In the genomic region with DNA sequence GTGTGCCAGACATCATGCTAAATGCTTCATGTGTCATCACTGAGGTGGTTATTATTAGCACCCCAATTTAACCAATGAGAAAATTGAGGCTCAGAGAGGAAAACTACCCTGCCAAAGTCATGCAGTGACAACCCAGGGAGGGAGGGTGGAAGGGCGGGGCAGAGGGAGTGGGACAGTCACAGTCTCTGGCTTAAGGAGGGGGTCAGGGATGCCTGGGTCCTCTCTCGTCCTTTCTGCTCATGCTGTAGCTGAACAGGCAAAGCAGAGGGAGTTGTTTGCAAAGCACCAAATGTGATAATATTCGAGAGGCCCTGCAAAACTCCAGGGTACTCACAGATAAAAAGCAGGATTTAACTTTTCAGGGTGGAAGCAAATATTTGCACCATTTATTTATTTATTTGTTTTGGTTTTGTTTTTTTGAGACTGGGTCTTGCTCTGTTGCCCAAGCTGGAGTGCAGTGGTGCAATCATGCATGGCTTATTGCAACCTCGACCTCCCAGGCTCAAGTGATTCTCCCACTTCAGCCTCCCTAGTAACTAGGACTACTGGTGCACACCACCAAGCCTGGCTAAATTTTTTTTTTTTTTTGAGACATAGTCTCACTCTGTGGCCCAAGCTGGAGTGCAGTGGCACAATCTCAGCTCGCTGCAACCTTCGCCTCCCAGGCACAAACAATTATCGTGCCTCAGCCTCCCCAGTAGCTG, we compare ENCODE assay signal across 18 cellular contexts. TPM values are rescaled to one million over a fixed set of nuclear protein-coding genes. Genes with fewer than 3 reads are reported as not detected.
A peak's percentile ranks its signal among the peaks of the same experiment; 100 is the strongest.
DNase-seq lines count a peak whose midpoint lies in the region; ATAC-seq and TF ChIP-seq lines count a peak whose summit lies in the region.
"Had no signal": no experiment of that assay in that cellular context is flagged by ENCODE, and none has a peak within 500 bp of the region (broad histone marks: within the 10 kb centered on the region; RNA-seq: fewer than 3 reads in every experiment).

No MANE protein-coding gene starts in this region.

- H3K36me3 ChIP-seq in right atrium auricular region, result no peaks in the 10 kb centered on the region
- no peaks in the 10 kb centered on the region for H3K36me3 ChIP-seq in heart left ventricle
- no peaks in the 10 kb centered on the region for H3K36me3 ChIP-seq in aorta (ENCODE audit: control insufficient read depth in 1 of 2, insufficient read depth in 2 of 2, low read length in 1 of 2)

- H3K27ac Mint-ChIP-seq in osteocyte (ENCODE audit: unreplicated experiment), result no peak overlapping the region
- H3K27ac Mint-ChIP-seq in natural killer cell, result no peak overlapping the region
- H3K27ac Mint-ChIP-seq: CD4-positive, alpha-beta T cell; HFFc6; IgD-negative memory B cell had no signal

- H3K4me1 ChIP-seq in right atrium auricular region (no peaks in the 10 kb centered on the region), heart left ventricle (no peaks in the 10 kb centered on the region), aorta (ENCODE audit: control insufficient read depth in 1 of 2, insufficient read depth in 2 of 2, low read length in 2 of 2) (peaks cover 6 to 7% of the 10 kb centered on the region in 2 donors)

- no peak overlapping the region for H3K4me3 ChIP-seq in right atrium auricular region
- H3K4me3 ChIP-seq in heart left ventricle, result no peak overlapping the region
- H3K4me3 ChIP-seq in coronary artery, result no peak overlapping the region
- H3K4me3 ChIP-seq in aorta (ENCODE audit: low read length in 2 of 2), result no peak overlapping the region

- H3K4me1 Mint-ChIP-seq in osteocyte (ENCODE audit: unreplicated experiment) (no peaks in the 10 kb centered on the region), natural killer cell (no peaks in the 10 kb centered on the region)
- H3K4me1 Mint-ChIP-seq: IgD-negative memory B cell had no signal

- H3K9me3 ChIP-seq in right atrium auricular region (no peaks in the 10 kb centered on the region), heart left ventricle (peaks cover 0 to 3% (median 0%) of the 10 kb centered on the region in 12 donors), aorta (ENCODE audit: control insufficient read depth, low read length) (no peaks in the 10 kb centered on the region)

- DNase-seq in right atrium auricular region (ENCODE audit: low spot score), result peak; percentile 21
- no peak for DNase-seq in heart left ventricle
- no peak for DNase-seq in coronary artery (ENCODE audit: low spot score)
- DNase-seq in osteocyte (ENCODE audit: extremely low spot score, unreplicated experiment), result peak; percentile 65
- no peak for DNase-seq in aorta
- no peak for DNase-seq in NCI-H146 (lab: John Stamatoyannopoulos, UW)
- no peak for DNase-seq in natural killer cell
- DNase-seq: AML-193; Caco-2; CD4-positive, alpha-beta T cell; DMS79; GDM1; GOT3; H7; HFFc6 had no signal

- ATAC-seq in heart left ventricle, result no peak
- no peak for ATAC-seq in aorta (ENCODE audit: low FRiP score)
- no peak for ATAC-seq in natural killer cell
- ATAC-seq: HCT116 had no signal

- no peak overlapping the region for H3K4me3 Mint-ChIP-seq in osteocyte (ENCODE audit: unreplicated experiment)
- no peak overlapping the region for H3K4me3 Mint-ChIP-seq in natural killer cell
- H3K4me3 Mint-ChIP-seq: CD4-positive, alpha-beta T cell; HFFc6; IgD-negative memory B cell had no signal

- intact Hi-C loops in heart left ventricle (cut with DNase I), result no loop called here
- intact Hi-C loops in aorta (cut with DNase I), result no loop called here
- intact Hi-C loops in natural killer cell (cut with micrococcal nuclease), result loop anchor here (10.0 kb wide), 1 partner anchor 176 kb away; no protein-coding TSS in a partner anchor

- H3K27me3 Mint-ChIP-seq in osteocyte (ENCODE audit: unreplicated experiment), result peaks cover under 1% of the 10 kb centered on the region
- H3K27me3 Mint-ChIP-seq in natural killer cell (ENCODE audit: low read depth in 2 of 2), result peaks cover 0 to 3% of the 10 kb centered on the region in 2 donors
- H3K27me3 Mint-ChIP-seq: CD4-positive, alpha-beta T cell had no signal

- no peaks in the 10 kb centered on the region for H3K27me3 ChIP-seq in right atrium auricular region
- H3K27me3 ChIP-seq in heart left ventricle, result peaks cover 0 to 25% (median 0%) of the 10 kb centered on the region in 9 donors
- no peaks in the 10 kb centered on the region for H3K27me3 ChIP-seq in aorta (ENCODE audit: control insufficient read depth in 1 of 2, insufficient read depth in 2 of 2, low read length in 1 of 2)

- 80 to 84% (median 82%) methylated on average over 7 of the region's 7 CpGs for WGBS in heart left ventricle, 4 donors
- WGBS in aorta, 2 donors, result 74 to 76% methylated on average over 7 of the region's 7 CpGs

- no peak for TF ChIP-seq POLR2A in heart left ventricle (IDR thresholded peaks at IDR 0.05)

- H3K36me3 Mint-ChIP-seq in osteocyte (ENCODE audit: unreplicated experiment) (no peaks in the 10 kb centered on the region), natural killer cell (no peaks in the 10 kb centered on the region)

- H3K27ac ChIP-seq in right atrium auricular region (no peak overlapping the region), heart left ventricle (no peak overlapping the region), coronary artery (peak overlapping the region; percentile 54 to 88), aorta (ENCODE audit: low read depth in 1 of 2, low read length in 2 of 2) (peak overlapping the region; percentile 88)
- H3K27ac ChIP-seq: C4-2B had no signal

- H3K9me3 Mint-ChIP-seq in osteocyte (ENCODE audit: unreplicated experiment), result no peaks in the 10 kb centered on the region
- H3K9me3 Mint-ChIP-seq in natural killer cell, result no peaks in the 10 kb centered on the region
- H3K9me3 Mint-ChIP-seq: CD4-positive, alpha-beta T cell; HFFc6; IgD-negative memory B cell had no signal

- no peak for TF ChIP-seq CTCF in right atrium auricular region (IDR thresholded peaks at IDR 0.05)
- TF ChIP-seq CTCF in heart left ventricle (IDR thresholded peaks at IDR 0.05), result no peak
- no peak for TF ChIP-seq CTCF in coronary artery (IDR thresholded peaks at IDR 0.05)
- TF ChIP-seq CTCF in osteocyte (IDR thresholded peaks at IDR 0.05), result no peak
- no peak for TF ChIP-seq CTCF in natural killer cell (IDR thresholded peaks at IDR 0.05)

RNA-seq across cellular contexts. Expression of a gene that starts 47.9 kb away (rescaled TPM):
- 1 to 10 TPM; 1.1 to 3.0 TPM for total RNA-seq in right atrium auricular region
- total RNA-seq in heart left ventricle, result 1 to 10 TPM in 1 of 9 donors, under 1 TPM in 8; 0.05 to 1.0 (median 0.26) TPM
- polyA plus RNA-seq in heart left ventricle, result under 1 TPM; 0.23 to 0.32 TPM
- total RNA-seq in osteocyte, result 0.43 and 0.63 TPM in 2 replicates
- total RNA-seq in aorta, result 10 to 100 TPM; 34.4 to 55.2 TPM
- polyA plus RNA-seq in aorta, result 1 to 10 TPM; 5.1 to 7.6 TPM
- total RNA-seq in natural killer cell, result 1 to 10 TPM in 2 of 3 donors, under 1 TPM in 1; 0.75 to 1.5 (median 1.0) TPM
- total RNA-seq: HFFc6 had no signal
- polyA plus RNA-seq: IgD-negative memory B cell had no signal

Comparison
In these comparisons a context has a peak if more than half of its experiments do, and no peak if none do; other contexts are left out.
1. DNase-seq: peak in right atrium auricular region (single experiment) and osteocyte (single experiment); none in heart left ventricle (0 of 5), coronary artery (single experiment), aorta (0 of 2), NCI-H146 (single experiment) and natural killer cell (single experiment).
2. H3K27ac ChIP-seq: peak in coronary artery (2 of 2) and aorta (2 of 2); none in right atrium auricular region (0 of 2) and heart left ventricle (0 of 12).
3. RNA of a gene that starts 47.9 kb away (total RNA-seq): 34.4 to 55.2 TPM in aorta; 1.1 to 3.0 TPM in right atrium auricular region, 0.75 to 1.5 TPM in natural killer cell, 0.43 to 0.63 TPM in osteocyte and 0.05 to 1.0 TPM in heart left ventricle; every median in the first group is over 4 times any median in the second.